In the genomic region with DNA sequence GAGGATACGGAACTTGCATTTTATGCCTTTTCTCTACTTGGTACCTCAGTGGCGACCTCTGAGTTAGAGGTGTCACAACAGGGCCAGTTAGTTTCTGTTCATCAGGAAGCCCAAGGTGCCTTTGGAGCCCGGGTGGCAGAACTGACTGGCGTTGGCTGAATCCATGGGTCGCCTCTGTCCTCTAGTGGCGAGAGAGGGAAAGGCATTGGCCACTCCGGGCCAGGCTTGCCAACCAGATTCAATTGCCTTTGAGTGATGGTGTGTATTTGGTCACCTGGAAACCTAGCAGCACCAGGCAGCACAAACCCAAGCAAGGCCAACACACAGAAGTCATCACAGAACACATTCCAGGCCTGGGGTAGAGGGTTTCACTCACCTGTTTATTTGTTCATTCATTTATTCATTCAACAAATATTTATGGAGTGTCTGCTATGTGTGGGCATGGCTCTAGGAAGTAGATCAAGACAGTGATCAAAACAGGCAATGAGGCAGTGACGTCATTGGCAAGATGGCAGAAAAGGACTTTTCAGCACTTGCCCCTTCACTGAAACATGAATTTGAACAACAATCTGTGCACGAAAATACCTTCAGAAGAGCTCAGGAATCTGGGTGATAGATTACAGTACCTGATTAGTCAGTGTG, we compare ENCODE assay signal across 8 cellular contexts. TPM values are rescaled to one million over a fixed set of nuclear protein-coding genes. Genes with fewer than 3 reads are reported as not detected.
A peak's percentile ranks its signal among the peaks of the same experiment; 100 is the strongest.
DNase-seq lines count a peak whose midpoint lies in the region; ATAC-seq and TF ChIP-seq lines count a peak whose summit lies in the region.

No MANE protein-coding gene starts in this region.

- 23% methylated on average over 9 of the region's 9 CpGs for WGBS in hepatocyte (ENCODE audit: low lambda C conversion rate, missing lambda C conversion rate)

- no TSS peak for BruUV-seq in OCI-LY7 (replicated peaks; lab: Mats Ljungman, UMichigan)

- peak; percentile 97 for TF ChIP-seq CTCF in 22Rv1 (IDR thresholded peaks at IDR 0.05)
- peak; percentile 100 for TF ChIP-seq CTCF in GM12873 (IDR thresholded peaks at IDR 0.05; ENCODE audit: insufficient read depth, low read depth, low read length, missing control alignments)
- TF ChIP-seq CTCF in OCI-LY7 (conservative IDR thresholded peaks at IDR 0.05; ENCODE audit: low read length): peak; percentile 89
- TF ChIP-seq CTCF in astrocyte of the cerebellum (IDR thresholded peaks at IDR 0.05; ENCODE audit: low read depth, low read length, missing control alignments): peak; percentile 100
- TF ChIP-seq CTCF in hepatocyte (IDR thresholded peaks at IDR 0.05; ENCODE audit: poor library complexity): peak; percentile 96
- peak; percentile 77 to 92 (median 86) for TF ChIP-seq CTCF in gastrocnemius medialis (IDR thresholded peaks at IDR 0.05 in 4 of 5, conservative IDR thresholded peaks at IDR 0.05 in 1 of 5)

- H3K9me2 ChIP-seq in OCI-LY7 (ENCODE audit: insufficient read depth, low read length): no peaks in the 10 kb centered on the region
- no peaks in the 10 kb centered on the region for H3K9me2 ChIP-seq in hepatocyte (replicated peaks; ENCODE audit: insufficient read depth)

- H3K79me2 ChIP-seq in OCI-LY7 (ENCODE audit: insufficient read depth, low read depth, low read length) (no peaks in the 10 kb centered on the region), hepatocyte (no peaks in the 10 kb centered on the region)

- no peaks in the 10 kb centered on the region for H3K36me3 ChIP-seq in OCI-LY7 (ENCODE audit: insufficient read depth, low read length)
- H3K36me3 ChIP-seq in hepatocyte (replicated peaks; ENCODE audit: insufficient read depth, low read depth): no peaks in the 10 kb centered on the region
- H3K36me3 ChIP-seq in gastrocnemius medialis: no peaks in the 10 kb centered on the region

- H3K27ac ChIP-seq in 22Rv1 (no peak overlapping the region), OCI-LY7 (ENCODE audit: low read depth, low read length, poor library complexity, severe bottlenecking) (no peak overlapping the region), hepatocyte (no peak overlapping the region), gastrocnemius medialis (no peak overlapping the region)

- peaks cover 34% of the 10 kb centered on the region for H3K27me3 ChIP-seq in hepatocyte
- no peaks in the 10 kb centered on the region for H3K27me3 ChIP-seq in gastrocnemius medialis

- CTCF ChIA-PET in OCI-LY7 (lab: Charles Lee; ENCODE audit: unreplicated experiment): no interaction called here

- H3K4me3 ChIP-seq in OCI-LY7 (ENCODE audit: low read depth, low read length, poor library complexity, severe bottlenecking) (no peak overlapping the region), astrocyte of the cerebellum (ENCODE audit: low read depth, low read length) (no peak overlapping the region), hepatocyte (no peak overlapping the region), gastrocnemius medialis (no peak overlapping the region)

- peak; percentile 83 to 89 for ATAC-seq in gastrocnemius medialis
- ATAC-seq in HG03439 (IDR thresholded peaks at IDR 0.05; ENCODE audit: unreplicated experiment): no peak

- H4K20me1 ChIP-seq in OCI-LY7 (ENCODE audit: insufficient read depth, low read length) (no peaks in the 10 kb centered on the region), hepatocyte (ENCODE audit: insufficient read depth, poor library complexity, severe bottlenecking) (no peaks in the 10 kb centered on the region)

- intact Hi-C loops in OCI-LY7 (cut with micrococcal nuclease; ENCODE audit: unreplicated experiment) (loop anchor here (1.0 to 10.0 kb wide), 3 partner anchors 146 to 418 kb away; no protein-coding TSS in a partner anchor), gastrocnemius medialis (cut with DNase I; ENCODE audit: low total_unique reads) (loop anchor here (1.0 kb wide), 1 partner anchor 146 kb away; no protein-coding TSS in a partner anchor)

- TF ChIP-seq POLR2A in gastrocnemius medialis (IDR thresholded peaks at IDR 0.05): no peak

- no peaks in the 10 kb centered on the region for H3K9me3 ChIP-seq in OCI-LY7 (ENCODE audit: low read length)
- H3K9me3 ChIP-seq in hepatocyte (ENCODE audit: low read depth): no peaks in the 10 kb centered on the region
- H3K9me3 ChIP-seq in gastrocnemius medialis: no peaks in the 10 kb centered on the region

- H3K4me2 ChIP-seq in OCI-LY7 (ENCODE audit: low read length) (no peak overlapping the region), hepatocyte (no peak overlapping the region)

- DNase-seq in KG1 (lab: John Stamatoyannopoulos, UW) (peak; percentile 8), OCI-LY7 (ENCODE audit: low spot score) (peak; percentile 63), astrocyte of the cerebellum (ENCODE audit: low read depth) (no peak), hepatocyte (ENCODE audit: low spot score) (peak; percentile 86), gastrocnemius medialis (peak; percentile 41 to 62)

- in situ Hi-C loops in astrocyte of the cerebellum (cut with HindIII; ENCODE audit: low sequenced_read_pairs): no loop called here
- in situ Hi-C loops in gastrocnemius medialis (cut with MboI; ENCODE audit: low sequenced_read_pairs in 4 of 4): loop anchor here (5.0 to 25.0 kb wide), 3 partner anchors 146 to 434 kb away; partner anchors contain the start of gene NTF3 (in 2 of the 4)

- POLR2A ChIA-PET in OCI-LY7 (lab: Charles Lee): no interaction called here

- H2AFZ ChIP-seq in OCI-LY7 (ENCODE audit: low read length) (no peak overlapping the region), hepatocyte (no peak overlapping the region)

- H3K4me1 ChIP-seq in OCI-LY7 (ENCODE audit: insufficient read depth, low read length, poor library complexity, severe bottlenecking) (no peaks in the 10 kb centered on the region), hepatocyte (ENCODE audit: insufficient read depth) (no peaks in the 10 kb centered on the region), gastrocnemius medialis (peaks cover 3 to 4% of the 10 kb centered on the region in 2 donors)

RNA-seq across cellular contexts. Expression of gene KCNA5, which starts 40.5 kb away (rescaled TPM):
- total RNA-seq in OCI-LY7 (2014; rRNA removed; shearing (Covaris generic)): not detected in 2 replicates
- total RNA-seq in OCI-LY7 (2022) (not detected in 2 replicates), hepatocyte (1.4 and 1.8 TPM in 2 replicates), gastrocnemius medialis (1 to 10 TPM in 1 of 4 donors, under 1 TPM in 3; 0.52 to 3.2 (median 0.84) TPM)
- 0.79 and 2.8 TPM in 2 replicates for polyA plus RNA-seq in hepatocyte
